Comparison of ENCODE assay signal across 1 cellular context in genomic region chr6:94769197-94769596, GRCh38.
TF ChIP-seq lines count a peak whose summit lies in the region.

No MANE protein-coding gene starts in this region.

TF ChIP-seq in H1, 55 proteins besides CTCF, POLR2A, EP300 and RAD21:
- TF ChIP-seq, protein P1, sequence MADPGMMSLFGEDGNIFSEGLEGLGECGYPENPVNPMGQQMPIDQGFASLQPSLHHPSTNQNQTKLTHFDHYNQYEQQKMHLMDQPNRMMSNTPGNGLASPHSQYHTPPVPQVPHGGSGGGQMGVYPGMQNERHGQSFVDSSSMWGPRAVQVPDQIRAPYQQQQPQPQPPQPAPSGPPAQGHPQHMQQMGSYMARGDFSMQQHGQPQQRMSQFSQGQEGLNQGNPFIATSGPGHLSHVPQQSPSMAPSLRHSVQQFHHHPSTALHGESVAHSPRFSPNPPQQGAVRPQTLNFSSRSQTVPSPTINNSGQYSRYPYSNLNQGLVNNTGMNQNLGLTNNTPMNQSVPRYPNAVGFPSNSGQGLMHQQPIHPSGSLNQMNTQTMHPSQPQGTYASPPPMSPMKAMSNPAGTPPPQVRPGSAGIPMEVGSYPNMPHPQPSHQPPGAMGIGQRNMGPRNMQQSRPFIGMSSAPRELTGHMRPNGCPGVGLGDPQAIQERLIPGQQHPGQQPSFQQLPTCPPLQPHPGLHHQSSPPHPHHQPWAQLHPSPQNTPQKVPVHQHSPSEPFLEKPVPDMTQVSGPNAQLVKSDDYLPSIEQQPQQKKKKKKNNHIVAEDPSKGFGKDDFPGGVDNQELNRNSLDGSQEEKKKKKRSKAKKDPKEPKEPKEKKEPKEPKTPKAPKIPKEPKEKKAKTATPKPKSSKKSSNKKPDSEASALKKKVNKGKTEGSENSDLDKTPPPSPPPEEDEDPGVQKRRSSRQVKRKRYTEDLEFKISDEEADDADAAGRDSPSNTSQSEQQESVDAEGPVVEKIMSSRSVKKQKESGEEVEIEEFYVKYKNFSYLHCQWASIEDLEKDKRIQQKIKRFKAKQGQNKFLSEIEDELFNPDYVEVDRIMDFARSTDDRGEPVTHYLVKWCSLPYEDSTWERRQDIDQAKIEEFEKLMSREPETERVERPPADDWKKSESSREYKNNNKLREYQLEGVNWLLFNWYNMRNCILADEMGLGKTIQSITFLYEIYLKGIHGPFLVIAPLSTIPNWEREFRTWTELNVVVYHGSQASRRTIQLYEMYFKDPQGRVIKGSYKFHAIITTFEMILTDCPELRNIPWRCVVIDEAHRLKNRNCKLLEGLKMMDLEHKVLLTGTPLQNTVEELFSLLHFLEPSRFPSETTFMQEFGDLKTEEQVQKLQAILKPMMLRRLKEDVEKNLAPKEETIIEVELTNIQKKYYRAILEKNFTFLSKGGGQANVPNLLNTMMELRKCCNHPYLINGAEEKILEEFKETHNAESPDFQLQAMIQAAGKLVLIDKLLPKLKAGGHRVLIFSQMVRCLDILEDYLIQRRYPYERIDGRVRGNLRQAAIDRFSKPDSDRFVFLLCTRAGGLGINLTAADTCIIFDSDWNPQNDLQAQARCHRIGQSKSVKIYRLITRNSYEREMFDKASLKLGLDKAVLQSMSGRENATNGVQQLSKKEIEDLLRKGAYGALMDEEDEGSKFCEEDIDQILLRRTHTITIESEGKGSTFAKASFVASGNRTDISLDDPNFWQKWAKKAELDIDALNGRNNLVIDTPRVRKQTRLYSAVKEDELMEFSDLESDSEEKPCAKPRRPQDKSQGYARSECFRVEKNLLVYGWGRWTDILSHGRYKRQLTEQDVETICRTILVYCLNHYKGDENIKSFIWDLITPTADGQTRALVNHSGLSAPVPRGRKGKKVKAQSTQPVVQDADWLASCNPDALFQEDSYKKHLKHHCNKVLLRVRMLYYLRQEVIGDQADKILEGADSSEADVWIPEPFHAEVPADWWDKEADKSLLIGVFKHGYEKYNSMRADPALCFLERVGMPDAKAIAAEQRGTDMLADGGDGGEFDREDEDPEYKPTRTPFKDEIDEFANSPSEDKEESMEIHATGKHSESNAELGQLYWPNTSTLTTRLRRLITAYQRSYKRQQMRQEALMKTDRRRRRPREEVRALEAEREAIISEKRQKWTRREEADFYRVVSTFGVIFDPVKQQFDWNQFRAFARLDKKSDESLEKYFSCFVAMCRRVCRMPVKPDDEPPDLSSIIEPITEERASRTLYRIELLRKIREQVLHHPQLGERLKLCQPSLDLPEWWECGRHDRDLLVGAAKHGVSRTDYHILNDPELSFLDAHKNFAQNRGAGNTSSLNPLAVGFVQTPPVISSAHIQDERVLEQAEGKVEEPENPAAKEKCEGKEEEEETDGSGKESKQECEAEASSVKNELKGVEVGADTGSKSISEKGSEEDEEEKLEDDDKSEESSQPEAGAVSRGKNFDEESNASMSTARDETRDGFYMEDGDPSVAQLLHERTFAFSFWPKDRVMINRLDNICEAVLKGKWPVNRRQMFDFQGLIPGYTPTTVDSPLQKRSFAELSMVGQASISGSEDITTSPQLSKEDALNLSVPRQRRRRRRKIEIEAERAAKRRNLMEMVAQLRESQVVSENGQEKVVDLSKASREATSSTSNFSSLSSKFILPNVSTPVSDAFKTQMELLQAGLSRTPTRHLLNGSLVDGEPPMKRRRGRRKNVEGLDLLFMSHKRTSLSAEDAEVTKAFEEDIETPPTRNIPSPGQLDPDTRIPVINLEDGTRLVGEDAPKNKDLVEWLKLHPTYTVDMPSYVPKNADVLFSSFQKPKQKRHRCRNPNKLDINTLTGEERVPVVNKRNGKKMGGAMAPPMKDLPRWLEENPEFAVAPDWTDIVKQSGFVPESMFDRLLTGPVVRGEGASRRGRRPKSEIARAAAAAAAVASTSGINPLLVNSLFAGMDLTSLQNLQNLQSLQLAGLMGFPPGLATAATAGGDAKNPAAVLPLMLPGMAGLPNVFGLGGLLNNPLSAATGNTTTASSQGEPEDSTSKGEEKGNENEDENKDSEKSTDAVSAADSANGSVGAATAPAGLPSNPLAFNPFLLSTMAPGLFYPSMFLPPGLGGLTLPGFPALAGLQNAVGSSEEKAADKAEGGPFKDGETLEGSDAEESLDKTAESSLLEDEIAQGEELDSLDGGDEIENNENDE (IDR thresholded peaks at IDR 0.05; ENCODE audit: insufficient replicate concordance, low read length): no peak
- TF ChIP-seq POU5F1 (IDR thresholded peaks at IDR 0.05; ENCODE audit: low read depth, low read length): no peak
- no peak for TF ChIP-seq RXRA (IDR thresholded peaks at IDR 0.05; ENCODE audit: insufficient read depth, low read depth, low read length)
- TF ChIP-seq KDM5A (IDR thresholded peaks at IDR 0.05; ENCODE audit: low read length): no peak
- no peak for TF ChIP-seq USF2 (IDR thresholded peaks at IDR 0.05; ENCODE audit: low read length)
